ENCODE assay signal across 14 cellular contexts in genomic region chr5:40781843-40782409, GRCh38. TPM values are rescaled to one million over a fixed set of nuclear protein-coding genes. Genes with fewer than 3 reads are reported as not detected.
DNase-seq lines count a peak whose midpoint lies in the region; ATAC-seq and TF ChIP-seq lines count a peak whose summit lies in the region.
"Had no signal": no experiment of that assay in that cellular context is flagged by ENCODE, and none has a peak within 500 bp of the region (broad histone marks: within the 10 kb centered on the region; RNA-seq: fewer than 3 reads in every experiment).

No MANE protein-coding gene starts in this region.

- H3K36me3 ChIP-seq in gastroesophageal sphincter (peaks cover 0 to 7% of the 10 kb centered on the region in 2 donors), vagina (no peaks in the 10 kb centered on the region)

- intact Hi-C loops in vagina (cut with DNase I): no loop called here

- peak overlapping the region; percentile 80 for H3K27ac Mint-ChIP-seq in activated T-cell treated with anti-CD3 and anti-CD28 coated beads, Interleukin-2, amount 50 U/mL, for 72 hours
- H3K27ac Mint-ChIP-seq in activated T-helper 17 cell treated with anti-CD3 and anti-CD28 coated beads, Interleukin-2, amount 50 U/mL, for 72 hours: peak overlapping the region; percentile 61

- H3K27ac ChIP-seq in gastroesophageal sphincter (no peak overlapping the region), vagina (no peak overlapping the region)
- H3K27ac ChIP-seq: epithelial cell of prostate, upper lobe of left lung had no signal

- no peaks in the 10 kb centered on the region for H3K27me3 Mint-ChIP-seq in activated T-cell treated with anti-CD3 and anti-CD28 coated beads, Interleukin-2, amount 50 U/mL, for 72 hours (ENCODE audit: low read depth)
- no peaks in the 10 kb centered on the region for H3K27me3 Mint-ChIP-seq in activated T-helper 17 cell treated with anti-CD3 and anti-CD28 coated beads, Interleukin-2, amount 50 U/mL, for 72 hours
- H3K27me3 Mint-ChIP-seq: naive thymus-derived CD8-positive, alpha-beta T cell had no signal

- no peak for DNase-seq in activated T-cell treated with anti-CD3 and anti-CD28 coated beads, Interleukin-2, amount 50 U/mL, for 72 hours
- DNase-seq in activated T-cell treated with anti-CD3 and anti-CD28 coated beads, Interleukin-2, amount 50 U/mL, for 48 hours: no peak
- DNase-seq in stromal cell of bone marrow (ENCODE audit: low read depth) (peak; percentile 48), COLO829 (ENCODE audit: low spot score) (no peak), HuH-7.5 (ENCODE audit: low spot score) (no peak), vagina (ENCODE audit: extremely low spot score in 2 of 2) (no peak)
- DNase-seq: activated CD8-positive, alpha-beta memory T cell treated with anti-CD3 and anti-CD28 coated beads, Interleukin-2, amount 50 U/mL, for 48 hours; naive thymus-derived CD8-positive, alpha-beta T cell; NCI-H2171; spleen; upper lobe of left lung had no signal

- H3K9me3 Mint-ChIP-seq in activated T-cell treated with anti-CD3 and anti-CD28 coated beads, Interleukin-2, amount 50 U/mL, for 72 hours: no peaks in the 10 kb centered on the region
- no peaks in the 10 kb centered on the region for H3K9me3 Mint-ChIP-seq in activated T-helper 17 cell treated with anti-CD3 and anti-CD28 coated beads, Interleukin-2, amount 50 U/mL, for 72 hours
- H3K9me3 Mint-ChIP-seq: naive thymus-derived CD8-positive, alpha-beta T cell had no signal

- H3K4me1 ChIP-seq in gastroesophageal sphincter (peaks cover 4 to 29% (median 7%) of the 10 kb centered on the region in 3 donors), vagina (peaks cover 25% of the 10 kb centered on the region)

- TF ChIP-seq CTCF in gastroesophageal sphincter (IDR thresholded peaks at IDR 0.05) (no peak), vagina (IDR thresholded peaks at IDR 0.05) (no peak)

- TF ChIP-seq EP300 in gastroesophageal sphincter (IDR thresholded peaks at IDR 0.05): no peak

- H3K36me3 Mint-ChIP-seq in activated T-cell treated with anti-CD3 and anti-CD28 coated beads, Interleukin-2, amount 50 U/mL, for 72 hours (ENCODE audit: insufficient read depth in 2 of 2): peaks cover 7 to 8% of the 10 kb centered on the region in 2 donors
- peaks cover 26% of the 10 kb centered on the region for H3K36me3 Mint-ChIP-seq in activated T-helper 17 cell treated with anti-CD3 and anti-CD28 coated beads, Interleukin-2, amount 50 U/mL, for 72 hours (ENCODE audit: low read depth)

- TF ChIP-seq POLR2A in gastroesophageal sphincter (IDR thresholded peaks at IDR 0.05): no peak
- TF ChIP-seq POLR2A in vagina (IDR thresholded peaks at IDR 0.05): no peak

- H3K4me3 ChIP-seq in gastroesophageal sphincter: no peak overlapping the region
- H3K4me3 ChIP-seq in vagina: no peak overlapping the region
- H3K4me3 ChIP-seq: spleen, upper lobe of left lung had no signal

- no peak overlapping the region for H3K4me3 Mint-ChIP-seq in activated T-cell treated with anti-CD3 and anti-CD28 coated beads, Interleukin-2, amount 50 U/mL, for 72 hours
- H3K4me3 Mint-ChIP-seq in activated T-helper 17 cell treated with anti-CD3 and anti-CD28 coated beads, Interleukin-2, amount 50 U/mL, for 72 hours: no peak overlapping the region
- H3K4me3 Mint-ChIP-seq: naive thymus-derived CD8-positive, alpha-beta T cell had no signal

- no peak for ATAC-seq in activated T-cell treated with anti-CD3 and anti-CD28 coated beads, Interleukin-2, amount 50 U/mL, for 72 hours (replicated peaks in 1 of 2)
- no peak for ATAC-seq in activated T-helper 17 cell treated with anti-CD3 and anti-CD28 coated beads, Interleukin-2, amount 50 U/mL, for 72 hours (replicated peaks)
- peak; percentile 66 for ATAC-seq in gastroesophageal sphincter
- ATAC-seq: naive thymus-derived CD8-positive, alpha-beta T cell had no signal

- H3K9me3 ChIP-seq in gastroesophageal sphincter: no peaks in the 10 kb centered on the region
- no peaks in the 10 kb centered on the region for H3K9me3 ChIP-seq in vagina
- H3K9me3 ChIP-seq: upper lobe of left lung had no signal

- H3K4me1 Mint-ChIP-seq in activated T-cell treated with anti-CD3 and anti-CD28 coated beads, Interleukin-2, amount 50 U/mL, for 72 hours (ENCODE audit: low read depth): peaks cover 16% of the 10 kb centered on the region
- peaks cover 24% of the 10 kb centered on the region for H3K4me1 Mint-ChIP-seq in activated T-helper 17 cell treated with anti-CD3 and anti-CD28 coated beads, Interleukin-2, amount 50 U/mL, for 72 hours

- H3K27me3 ChIP-seq in gastroesophageal sphincter: no peaks in the 10 kb centered on the region
- no peaks in the 10 kb centered on the region for H3K27me3 ChIP-seq in vagina
- H3K27me3 ChIP-seq: spleen, upper lobe of left lung had no signal

RNA-seq across cellular contexts. Expression of gene PRKAA1, which starts 16.2 kb away (rescaled TPM):
- total RNA-seq in activated T-cell treated with anti-CD3 and anti-CD28 coated beads, Interleukin-2, amount 50 U/mL, for 72 hours: 10 to 100 TPM; 62.7 to 69.1 TPM
- 10 to 100 TPM; 39.2 to 60.3 TPM for total RNA-seq in activated T-helper 17 cell treated with anti-CD3 and anti-CD28 coated beads, Interleukin-2, amount 50 U/mL, for 72 hours
- total RNA-seq in gastroesophageal sphincter: 100 to 1,000 TPM in 2 of 4 donors, 10 to 100 TPM in 2; 66.5 to 113 (median 97.9) TPM
- total RNA-seq in vagina: 69.0 TPM

RNA-seq across cellular contexts. Expression of gene TTC33, which starts 26.2 kb away (rescaled TPM):
- total RNA-seq in activated T-cell treated with anti-CD3 and anti-CD28 coated beads, Interleukin-2, amount 50 U/mL, for 72 hours: 10 to 100 TPM; 29.4 to 33.5 TPM
- 10 to 100 TPM; 14.1 to 21.4 TPM for total RNA-seq in activated T-helper 17 cell treated with anti-CD3 and anti-CD28 coated beads, Interleukin-2, amount 50 U/mL, for 72 hours
- 10 to 100 TPM; 23.2 to 27.7 (median 25.8) TPM for total RNA-seq in gastroesophageal sphincter
- total RNA-seq in vagina: 12.8 TPM

RNA-seq across cellular contexts. Expression of gene RPL37, which starts 53.1 kb away (rescaled TPM):
- total RNA-seq in activated T-cell treated with anti-CD3 and anti-CD28 coated beads, Interleukin-2, amount 50 U/mL, for 72 hours: 1,000 to 10,000 TPM; 2,016 to 2,043 TPM
- total RNA-seq in activated T-helper 17 cell treated with anti-CD3 and anti-CD28 coated beads, Interleukin-2, amount 50 U/mL, for 72 hours: 1,000 to 10,000 TPM; 1,599 to 2,067 TPM
- total RNA-seq in gastroesophageal sphincter (100 to 1,000 TPM in 2 of 4 donors, 10 to 100 TPM in 2; 64.0 to 132 (median 91.4) TPM), vagina (489 TPM)

RNA-seq across cellular contexts. Expression of gene CARD6, which starts 59.2 kb away (rescaled TPM):
- 1 to 10 TPM in 1 of 2 donors, under 1 TPM in 1; 0.76 to 1.2 TPM for total RNA-seq in activated T-cell treated with anti-CD3 and anti-CD28 coated beads, Interleukin-2, amount 50 U/mL, for 72 hours
- 1 to 10 TPM; 3.6 to 4.8 TPM for total RNA-seq in activated T-helper 17 cell treated with anti-CD3 and anti-CD28 coated beads, Interleukin-2, amount 50 U/mL, for 72 hours
- total RNA-seq in gastroesophageal sphincter (10 to 100 TPM in 1 of 4 donors, 1 to 10 TPM in 3; 4.8 to 13.6 (median 8.5) TPM), vagina (12.3 TPM)
